ENCODE assay signal across 27 cellular contexts in the genomic region with DNA sequence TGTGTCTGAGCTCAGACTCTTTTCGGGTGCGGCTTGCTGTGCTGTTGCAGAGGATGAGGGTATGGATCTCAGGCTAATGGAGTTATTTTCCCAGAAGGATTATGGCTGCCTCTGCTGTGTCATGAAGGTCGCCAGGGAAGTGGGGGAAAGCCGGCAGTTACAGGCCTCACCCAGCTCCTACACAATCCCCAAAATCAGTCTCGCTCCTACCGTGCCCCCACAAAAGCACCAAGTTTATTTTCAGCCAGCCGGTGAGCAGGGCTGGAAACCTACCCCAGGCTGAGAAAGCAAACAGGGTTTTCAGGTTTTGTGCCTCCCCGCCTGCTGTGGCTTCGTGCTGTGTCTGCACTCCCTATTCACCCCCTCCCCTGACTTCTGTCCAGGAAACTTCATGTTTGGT.
"Had no signal": no experiment of that assay in that cellular context is flagged by ENCODE, and none has a peak within 500 bp of the region (broad histone marks: within the 10 kb centered on the region; RNA-seq: fewer than 3 reads in every experiment).

No MANE protein-coding gene starts in this region.

- H3K4me1 Mint-ChIP-seq: activated CD4-positive, alpha-beta memory T cell treated with anti-CD3 and anti-CD28 coated beads, Interleukin-2, amount 10 ng/mL, durations not matched to agents 7 days and 5 days; activated CD4-positive, alpha-beta T cell treated with anti-CD3 and anti-CD28 coated beads, Interleukin-2, amount 10 ng/mL, durations not matched to agents 7 days and 5 days; activated naive CD4-positive, alpha-beta T cell treated with anti-CD3 and anti-CD28 coated beads, Interleukin-2, amount 10 ng/mL, durations not matched to agents 7 days and 5 days; central memory CD8-positive, alpha-beta T cell had no signal

- H3K27ac ChIP-seq: brain microvascular endothelial cell, coronary artery, epithelial cell of prostate, esophagus squamous epithelium, gastroesophageal sphincter, heart right ventricle had no signal

- DNase-seq: activated CD4-positive, alpha-beta memory T cell treated with anti-CD3 and anti-CD28 coated beads, Interleukin-2, amount 10 ng/mL, durations not matched to agents 7 days and 5 days; activated CD4-positive, alpha-beta T cell treated with anti-CD3 and anti-CD28 coated beads for 1 hour; activated CD4-positive, alpha-beta T cell treated with anti-CD3 and anti-CD28 coated beads for 4 hours; activated CD4-positive, alpha-beta T cell treated with anti-CD3 and anti-CD28 coated beads, Interleukin-2, amount 10 ng/mL, durations not matched to agents 7 days and 5 days; activated CD4-positive, alpha-beta T cell treated with anti-CD3 and anti-CD28 coated beads, Interleukin-2, amount 50 U/mL, for 4 hours; activated CD8-positive, alpha-beta memory T cell treated with anti-CD3 and anti-CD28 coated beads, Interleukin-2, amount 50 U/mL, for 48 hours; activated gamma-delta T cell; activated naive CD4-positive, alpha-beta T cell; activated naive CD4-positive, alpha-beta T cell treated with anti-CD3 and anti-CD28 coated beads, Interleukin-2, amount 10 ng/mL, durations not matched to agents 7 days and 5 days; activated T-cell treated with anti-CD3 and anti-CD28 coated beads for 4 hours; activated T-cell treated with anti-CD3 and anti-CD28 coated beads, Interleukin-2, amount 50 U/mL, for 24 hours; activated T-cell treated with anti-CD3 and anti-CD28 coated beads, Interleukin-2, amount 50 U/mL, for 72 hours; amniotic stem cell; anterior cingulate cortex; brain microvascular endothelial cell; dorsolateral prefrontal cortex; effector memory CD4-positive, alpha-beta T cell; esophagus squamous epithelium; foreskin melanocyte; heart right ventricle; T-helper 2 cell had no signal

- ATAC-seq: activated naive CD4-positive, alpha-beta T cell treated with anti-CD3 and anti-CD28 coated beads, Interleukin-2, amount 50 U/mL, for 72 hours; activated T-cell treated with anti-CD3 and anti-CD28 coated beads, Interleukin-2, amount 50 U/mL, for 72 hours; gastroesophageal sphincter; heart right ventricle had no signal

- H3K4me3 Mint-ChIP-seq: activated CD4-positive, alpha-beta memory T cell treated with anti-CD3 and anti-CD28 coated beads, Interleukin-2, amount 10 ng/mL, durations not matched to agents 7 days and 5 days; activated CD4-positive, alpha-beta T cell treated with anti-CD3 and anti-CD28 coated beads, Interleukin-2, amount 10 ng/mL, durations not matched to agents 7 days and 5 days; activated naive CD4-positive, alpha-beta T cell treated with anti-CD3 and anti-CD28 coated beads, Interleukin-2, amount 10 ng/mL, durations not matched to agents 7 days and 5 days; activated T-cell treated with anti-CD3 and anti-CD28 coated beads, Interleukin-2, amount 50 U/mL, for 24 hours; activated T-cell treated with anti-CD3 and anti-CD28 coated beads, Interleukin-2, amount 50 U/mL, for 72 hours; central memory CD8-positive, alpha-beta T cell; dendritic cell treated with granulocyte-macrophage colony-stimulating factor and Interleukin-4, amounts not matched to agents 40 ng/mL and 50 ng/mL, for 4 days had no signal

- H3K36me3 Mint-ChIP-seq: activated naive CD4-positive, alpha-beta T cell treated with anti-CD3 and anti-CD28 coated beads, Interleukin-2, amount 10 ng/mL, durations not matched to agents 7 days and 5 days had no signal

- H3K4me1 ChIP-seq: esophagus squamous epithelium, gastroesophageal sphincter, heart right ventricle had no signal

- H3K9me3 ChIP-seq: esophagus squamous epithelium, gastroesophageal sphincter had no signal

- H3K9me3 Mint-ChIP-seq: activated CD4-positive, alpha-beta memory T cell treated with anti-CD3 and anti-CD28 coated beads, Interleukin-2, amount 10 ng/mL, durations not matched to agents 7 days and 5 days; activated CD4-positive, alpha-beta T cell treated with anti-CD3 and anti-CD28 coated beads, Interleukin-2, amount 10 ng/mL, durations not matched to agents 7 days and 5 days; activated T-cell treated with anti-CD3 and anti-CD28 coated beads, Interleukin-2, amount 50 U/mL, for 24 hours; activated T-cell treated with anti-CD3 and anti-CD28 coated beads, Interleukin-2, amount 50 U/mL, for 72 hours; dendritic cell treated with granulocyte-macrophage colony-stimulating factor and Interleukin-4, amounts not matched to agents 40 ng/mL and 50 ng/mL, for 4 days had no signal

- H3K27ac Mint-ChIP-seq: activated CD4-positive, alpha-beta memory T cell treated with anti-CD3 and anti-CD28 coated beads, Interleukin-2, amount 10 ng/mL, durations not matched to agents 7 days and 5 days; activated CD4-positive, alpha-beta T cell treated with anti-CD3 and anti-CD28 coated beads, Interleukin-2, amount 10 ng/mL, durations not matched to agents 7 days and 5 days; activated naive CD4-positive, alpha-beta T cell treated with anti-CD3 and anti-CD28 coated beads, Interleukin-2, amount 10 ng/mL, durations not matched to agents 7 days and 5 days; activated T-cell treated with anti-CD3 and anti-CD28 coated beads, Interleukin-2, amount 50 U/mL, for 24 hours; activated T-cell treated with anti-CD3 and anti-CD28 coated beads, Interleukin-2, amount 50 U/mL, for 72 hours; dendritic cell treated with granulocyte-macrophage colony-stimulating factor and Interleukin-4, amounts not matched to agents 40 ng/mL and 50 ng/mL, for 4 days had no signal

- H3K27me3 ChIP-seq: brain microvascular endothelial cell, dorsolateral prefrontal cortex, esophagus squamous epithelium, gastroesophageal sphincter, heart right ventricle had no signal

- H3K36me3 ChIP-seq: brain microvascular endothelial cell, esophagus squamous epithelium, gastroesophageal sphincter, heart right ventricle had no signal

- H3K4me3 ChIP-seq: coronary artery, dorsolateral prefrontal cortex, esophagus squamous epithelium, gastroesophageal sphincter, heart right ventricle had no signal
